Comparison of ENCODE assay signal across 1 cellular context in the genomic region with DNA sequence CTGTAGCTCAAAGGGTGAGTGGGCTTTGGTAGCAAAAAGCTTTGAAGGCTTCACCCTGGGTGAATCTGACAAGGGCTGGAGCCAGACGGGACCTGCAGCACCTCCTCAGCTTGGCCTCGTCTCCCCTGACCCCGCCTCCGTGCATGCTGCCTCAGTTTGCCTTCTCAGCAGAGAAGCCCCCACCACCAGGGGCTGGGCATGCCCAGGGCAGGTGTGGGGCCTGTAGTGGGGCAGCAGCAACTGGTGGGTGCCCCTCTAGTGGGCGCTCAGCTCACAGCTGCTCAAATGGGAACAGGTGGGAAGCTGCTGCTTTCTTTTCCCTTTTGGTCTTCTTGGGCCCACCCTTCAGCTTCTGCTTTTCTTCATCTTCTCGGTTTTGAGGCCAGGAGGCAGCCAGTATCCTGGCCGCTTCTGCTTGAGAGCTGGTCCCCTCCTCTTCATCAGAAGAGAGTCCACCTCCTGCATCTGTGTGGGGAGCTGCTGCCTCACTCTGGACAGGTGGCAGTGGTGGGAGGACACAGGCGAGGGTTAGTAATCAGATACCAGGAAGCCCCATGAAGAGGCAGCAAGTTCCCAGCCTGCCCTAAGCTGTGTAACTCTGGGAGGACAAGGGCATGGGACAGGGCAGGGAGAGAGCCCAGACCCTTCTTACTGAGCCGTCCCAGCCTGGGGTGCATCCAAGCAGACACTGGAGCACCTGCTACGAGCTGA.
TF ChIP-seq lines count a peak whose summit lies in the region.

No MANE protein-coding gene starts in this region.

TF ChIP-seq in GM23338, 12 proteins besides CTCF, POLR2A, EP300 and RAD21 (continued from another document):
- TF ChIP-seq POLR2AphosphoS5 (IDR thresholded peaks at IDR 0.05; ENCODE audit: low read depth): no peak
